In genomic region chr18:26190506-26190905, GRCh38 we compare ENCODE assay signal across 8 cellular contexts. TPM values are rescaled to one million over a fixed set of nuclear protein-coding genes. Genes with fewer than 3 reads are reported as not detected.
DNase-seq lines count a peak whose midpoint lies in the region; ATAC-seq and TF ChIP-seq lines count a peak whose summit lies in the region.

No MANE protein-coding gene starts in this region.

- H3K4me1 Mint-ChIP-seq in CD14-positive monocyte, result peaks cover 8% of the 10 kb centered on the region
- H3K4me1 Mint-ChIP-seq in activated T-helper 17 cell treated with anti-CD3 and anti-CD28 coated beads, Interleukin-2, amount 50 U/mL, for 72 hours, result no peaks in the 10 kb centered on the region
- H3K4me1 Mint-ChIP-seq in stimulated activated memory B cell treated with anti-CD40 and anti-IgM and Interleukin-4, amounts not matched to agents 10 μg/mL and 1 μg/mL and 100 μg/mL, for 72 hours, result peaks cover 34% of the 10 kb centered on the region

- peaks cover 0 to 4% (median 0%) of the 10 kb centered on the region in 7 donors for H3K9me3 Mint-ChIP-seq in CD14-positive monocyte
- no peaks in the 10 kb centered on the region for H3K9me3 Mint-ChIP-seq in activated T-helper 17 cell treated with anti-CD3 and anti-CD28 coated beads, Interleukin-2, amount 50 U/mL, for 72 hours
- H3K9me3 Mint-ChIP-seq in stimulated activated memory B cell treated with anti-CD40 and anti-IgM and Interleukin-4, amounts not matched to agents 10 μg/mL and 1 μg/mL and 100 μg/mL, for 72 hours, result no peaks in the 10 kb centered on the region

- DNase-seq in CD14-positive monocyte (ENCODE audit: low spot score) (no peak), NCI-H1417 treated with DMSO at 0.1 percent for 48 hours (lab: John Stamatoyannopoulos, UW) (no peak), NCI-H446 (lab: John Stamatoyannopoulos, UW) (no peak), NCI-H128 (lab: John Stamatoyannopoulos, UW; ENCODE audit: unreplicated experiment) (no peak)

- H3K36me3 Mint-ChIP-seq in CD14-positive monocyte, result no peaks in the 10 kb centered on the region
- H3K36me3 Mint-ChIP-seq in activated T-helper 17 cell treated with anti-CD3 and anti-CD28 coated beads, Interleukin-2, amount 50 U/mL, for 72 hours (ENCODE audit: low read depth), result no peaks in the 10 kb centered on the region
- no peaks in the 10 kb centered on the region for H3K36me3 Mint-ChIP-seq in stimulated activated memory B cell treated with anti-CD40 and anti-IgM and Interleukin-4, amounts not matched to agents 10 μg/mL and 1 μg/mL and 100 μg/mL, for 72 hours

- peak overlapping the region; percentile 72 to 91 for H3K4me3 Mint-ChIP-seq in CD14-positive monocyte
- H3K4me3 Mint-ChIP-seq in activated T-helper 17 cell treated with anti-CD3 and anti-CD28 coated beads, Interleukin-2, amount 50 U/mL, for 72 hours, result peak overlapping the region; percentile 74
- H3K4me3 Mint-ChIP-seq in stimulated activated memory B cell treated with anti-CD40 and anti-IgM and Interleukin-4, amounts not matched to agents 10 μg/mL and 1 μg/mL and 100 μg/mL, for 72 hours, result peak overlapping the region; percentile 77

- intact Hi-C loops in CD14-positive monocyte (cut with micrococcal nuclease), result no loop called here

- peak overlapping the region in 5 of 7 donors; percentile 46 to 77 (median 58) for H3K27ac Mint-ChIP-seq in CD14-positive monocyte
- peak overlapping the region; percentile 77 for H3K27ac Mint-ChIP-seq in activated T-helper 17 cell treated with anti-CD3 and anti-CD28 coated beads, Interleukin-2, amount 50 U/mL, for 72 hours
- peak overlapping the region; percentile 88 for H3K27ac Mint-ChIP-seq in stimulated activated memory B cell treated with anti-CD40 and anti-IgM and Interleukin-4, amounts not matched to agents 10 μg/mL and 1 μg/mL and 100 μg/mL, for 72 hours

- TF ChIP-seq CTCF in CD14-positive monocyte (IDR thresholded peaks at IDR 0.05), result no peak

- ATAC-seq in GM21390 (IDR thresholded peaks at IDR 0.05; ENCODE audit: unreplicated experiment) (peak; percentile 81), HG03575 (IDR thresholded peaks at IDR 0.05; ENCODE audit: extremely low read depth, insufficient number of reproducible peaks, low FRiP score, unreplicated experiment) (peak; percentile 72)
- peak; percentile 67 for ATAC-seq in activated T-helper 17 cell treated with anti-CD3 and anti-CD28 coated beads, Interleukin-2, amount 50 U/mL, for 72 hours (replicated peaks)
- ATAC-seq in stimulated activated memory B cell treated with anti-CD40 and anti-IgM and Interleukin-4, amounts not matched to agents 10 μg/mL and 1 μg/mL and 100 μg/mL, for 72 hours, result peak; percentile 91

- peaks cover 0 to 2% (median 0%) of the 10 kb centered on the region in 3 donors for H3K27me3 Mint-ChIP-seq in CD14-positive monocyte (ENCODE audit: low read depth in 3 of 3)
- H3K27me3 Mint-ChIP-seq in activated T-helper 17 cell treated with anti-CD3 and anti-CD28 coated beads, Interleukin-2, amount 50 U/mL, for 72 hours, result no peaks in the 10 kb centered on the region
- H3K27me3 Mint-ChIP-seq in stimulated activated memory B cell treated with anti-CD40 and anti-IgM and Interleukin-4, amounts not matched to agents 10 μg/mL and 1 μg/mL and 100 μg/mL, for 72 hours, result no peaks in the 10 kb centered on the region

RNA-seq across cellular contexts. Expression of gene TAF4B, which starts 35.7 kb away (rescaled TPM):
- polyA plus RNA-seq in CD14-positive monocyte, result under 1 TPM; 0.64 to 0.92 TPM
- 10 to 100 TPM; 12.8 to 14.1 TPM for total RNA-seq in activated T-helper 17 cell treated with anti-CD3 and anti-CD28 coated beads, Interleukin-2, amount 50 U/mL, for 72 hours

RNA-seq across cellular contexts. Expression of gene PSMA8, which starts 56.8 kb away (rescaled TPM):
- under 1 TPM in 1 of 2 donors, not detected in 1; 0.13 TPM for polyA plus RNA-seq in CD14-positive monocyte
- under 1 TPM in 1 of 2 donors, not detected in 1; 0.58 TPM for total RNA-seq in activated T-helper 17 cell treated with anti-CD3 and anti-CD28 coated beads, Interleukin-2, amount 50 U/mL, for 72 hours
